Comparison of ENCODE assay signal across 1 cellular context in genomic region chr14:93717222-93717967, GRCh38.
TF ChIP-seq lines count a peak whose summit lies in the region.

No MANE protein-coding gene starts in this region.

TF ChIP-seq in SK-N-SH, 30 proteins besides CTCF, POLR2A, EP300 and RAD21 (continued from another document):
- TF ChIP-seq ZBTB33 (IDR thresholded peaks at IDR 0.05; ENCODE audit: borderline replicate concordance, low read depth), result no peak
- no peak for TF ChIP-seq POLR2AphosphoS5 (IDR thresholded peaks at IDR 0.05; ENCODE audit: low read depth, low read length)
- TF ChIP-seq ELF1 (IDR thresholded peaks at IDR 0.05), result no peak
- TF ChIP-seq RCOR1 (IDR thresholded peaks at IDR 0.05; ENCODE audit: low read length), result no peak
